ENCODE assay signal across 2 cellular contexts in the genomic region with DNA sequence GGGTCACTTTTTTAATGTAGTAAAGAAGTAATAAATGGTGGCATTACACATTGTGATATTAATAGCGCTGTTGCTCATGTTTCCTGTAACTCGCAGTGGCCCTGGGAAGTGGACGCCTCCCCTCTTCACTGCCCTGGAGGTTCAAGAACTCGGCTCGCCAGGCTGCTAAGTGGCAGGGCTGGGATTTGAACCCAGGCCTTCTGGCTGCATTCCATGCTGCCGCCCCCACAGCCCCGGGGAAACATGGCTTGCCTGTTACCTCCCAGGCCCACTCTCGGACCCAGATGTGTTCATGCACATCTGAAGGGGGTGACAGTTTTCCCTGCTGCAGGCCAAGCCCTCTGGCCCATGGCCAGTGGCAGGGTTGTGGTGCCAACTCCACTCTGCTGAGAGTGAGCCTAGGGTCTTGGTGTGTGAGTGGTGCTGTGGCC.
TF ChIP-seq lines count a peak whose summit lies in the region.

No MANE protein-coding gene starts in this region.

TF ChIP-seq in liver, 16 proteins besides CTCF, POLR2A, EP300 and RAD21:
- TF ChIP-seq TAF1 (conservative IDR thresholded peaks at IDR 0.05) (no peak), MAX (IDR thresholded peaks at IDR 0.05) (no peak), FOXA1 (IDR thresholded peaks at IDR 0.05) (no peak), FOXA2 (IDR thresholded peaks at IDR 0.05) (no peak)
- TF ChIP-seq, protein P1, sequence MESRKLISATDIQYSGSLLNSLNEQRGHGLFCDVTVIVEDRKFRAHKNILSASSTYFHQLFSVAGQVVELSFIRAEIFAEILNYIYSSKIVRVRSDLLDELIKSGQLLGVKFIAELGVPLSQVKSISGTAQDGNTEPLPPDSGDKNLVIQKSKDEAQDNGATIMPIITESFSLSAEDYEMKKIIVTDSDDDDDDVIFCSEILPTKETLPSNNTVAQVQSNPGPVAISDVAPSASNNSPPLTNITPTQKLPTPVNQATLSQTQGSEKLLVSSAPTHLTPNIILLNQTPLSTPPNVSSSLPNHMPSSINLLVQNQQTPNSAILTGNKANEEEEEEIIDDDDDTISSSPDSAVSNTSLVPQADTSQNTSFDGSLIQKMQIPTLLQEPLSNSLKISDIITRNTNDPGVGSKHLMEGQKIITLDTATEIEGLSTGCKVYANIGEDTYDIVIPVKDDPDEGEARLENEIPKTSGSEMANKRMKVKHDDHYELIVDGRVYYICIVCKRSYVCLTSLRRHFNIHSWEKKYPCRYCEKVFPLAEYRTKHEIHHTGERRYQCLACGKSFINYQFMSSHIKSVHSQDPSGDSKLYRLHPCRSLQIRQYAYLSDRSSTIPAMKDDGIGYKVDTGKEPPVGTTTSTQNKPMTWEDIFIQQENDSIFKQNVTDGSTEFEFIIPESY (IDR thresholded peaks at IDR 0.05): no peak
- TF ChIP-seq, protein P2, sequence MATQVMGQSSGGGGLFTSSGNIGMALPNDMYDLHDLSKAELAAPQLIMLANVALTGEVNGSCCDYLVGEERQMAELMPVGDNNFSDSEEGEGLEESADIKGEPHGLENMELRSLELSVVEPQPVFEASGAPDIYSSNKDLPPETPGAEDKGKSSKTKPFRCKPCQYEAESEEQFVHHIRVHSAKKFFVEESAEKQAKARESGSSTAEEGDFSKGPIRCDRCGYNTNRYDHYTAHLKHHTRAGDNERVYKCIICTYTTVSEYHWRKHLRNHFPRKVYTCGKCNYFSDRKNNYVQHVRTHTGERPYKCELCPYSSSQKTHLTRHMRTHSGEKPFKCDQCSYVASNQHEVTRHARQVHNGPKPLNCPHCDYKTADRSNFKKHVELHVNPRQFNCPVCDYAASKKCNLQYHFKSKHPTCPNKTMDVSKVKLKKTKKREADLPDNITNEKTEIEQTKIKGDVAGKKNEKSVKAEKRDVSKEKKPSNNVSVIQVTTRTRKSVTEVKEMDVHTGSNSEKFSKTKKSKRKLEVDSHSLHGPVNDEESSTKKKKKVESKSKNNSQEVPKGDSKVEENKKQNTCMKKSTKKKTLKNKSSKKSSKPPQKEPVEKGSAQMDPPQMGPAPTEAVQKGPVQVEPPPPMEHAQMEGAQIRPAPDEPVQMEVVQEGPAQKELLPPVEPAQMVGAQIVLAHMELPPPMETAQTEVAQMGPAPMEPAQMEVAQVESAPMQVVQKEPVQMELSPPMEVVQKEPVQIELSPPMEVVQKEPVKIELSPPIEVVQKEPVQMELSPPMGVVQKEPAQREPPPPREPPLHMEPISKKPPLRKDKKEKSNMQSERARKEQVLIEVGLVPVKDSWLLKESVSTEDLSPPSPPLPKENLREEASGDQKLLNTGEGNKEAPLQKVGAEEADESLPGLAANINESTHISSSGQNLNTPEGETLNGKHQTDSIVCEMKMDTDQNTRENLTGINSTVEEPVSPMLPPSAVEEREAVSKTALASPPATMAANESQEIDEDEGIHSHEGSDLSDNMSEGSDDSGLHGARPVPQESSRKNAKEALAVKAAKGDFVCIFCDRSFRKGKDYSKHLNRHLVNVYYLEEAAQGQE (IDR thresholded peaks at IDR 0.05): no peak

TF ChIP-seq in HepG2, 621 proteins besides CTCF, POLR2A, EP300 and RAD21:
- TF ChIP-seq ZNF547 (CRISPR knock-in tag; IDR thresholded peaks at IDR 0.05) (no peak), SOX6 (IDR thresholded peaks at IDR 0.05) (no peak), SOX6 (CRISPR knock-in tag; IDR thresholded peaks at IDR 0.05) (no peak), ZNF33A (CRISPR knock-in tag; IDR thresholded peaks at IDR 0.05; ENCODE audit: borderline replicate concordance) (no peak), ZNF382 (CRISPR knock-in tag; IDR thresholded peaks at IDR 0.05; ENCODE audit: borderline replicate concordance) (no peak), EEA1 (CRISPR knock-in tag; IDR thresholded peaks at IDR 0.05; ENCODE audit: borderline replicate concordance) (no peak), BRCA1 (CRISPR knock-in tag; IDR thresholded peaks at IDR 0.05) (no peak), ZNF557 (CRISPR knock-in tag; IDR thresholded peaks at IDR 0.05) (no peak), ERF (CRISPR knock-in tag; IDR thresholded peaks at IDR 0.05) (no peak), GPN1 (CRISPR knock-in tag; IDR thresholded peaks at IDR 0.05; ENCODE audit: borderline replicate concordance) (no peak), ZZZ3 (CRISPR knock-in tag; IDR thresholded peaks at IDR 0.05; ENCODE audit: borderline replicate concordance) (no peak), ZNF468 (CRISPR knock-in tag; IDR thresholded peaks at IDR 0.05) (no peak), SRSF4 (IDR thresholded peaks at IDR 0.05; ENCODE audit: low read depth, low read length, poor library complexity, severe bottlenecking) (no peak), CCDC6 (CRISPR knock-in tag; IDR thresholded peaks at IDR 0.05) (no peak), SIX1 (CRISPR knock-in tag; IDR thresholded peaks at IDR 0.05; ENCODE audit: borderline replicate concordance) (no peak), ZFP36L2 (CRISPR knock-in tag; IDR thresholded peaks at IDR 0.05) (no peak)
- TF ChIP-seq, protein P3, sequence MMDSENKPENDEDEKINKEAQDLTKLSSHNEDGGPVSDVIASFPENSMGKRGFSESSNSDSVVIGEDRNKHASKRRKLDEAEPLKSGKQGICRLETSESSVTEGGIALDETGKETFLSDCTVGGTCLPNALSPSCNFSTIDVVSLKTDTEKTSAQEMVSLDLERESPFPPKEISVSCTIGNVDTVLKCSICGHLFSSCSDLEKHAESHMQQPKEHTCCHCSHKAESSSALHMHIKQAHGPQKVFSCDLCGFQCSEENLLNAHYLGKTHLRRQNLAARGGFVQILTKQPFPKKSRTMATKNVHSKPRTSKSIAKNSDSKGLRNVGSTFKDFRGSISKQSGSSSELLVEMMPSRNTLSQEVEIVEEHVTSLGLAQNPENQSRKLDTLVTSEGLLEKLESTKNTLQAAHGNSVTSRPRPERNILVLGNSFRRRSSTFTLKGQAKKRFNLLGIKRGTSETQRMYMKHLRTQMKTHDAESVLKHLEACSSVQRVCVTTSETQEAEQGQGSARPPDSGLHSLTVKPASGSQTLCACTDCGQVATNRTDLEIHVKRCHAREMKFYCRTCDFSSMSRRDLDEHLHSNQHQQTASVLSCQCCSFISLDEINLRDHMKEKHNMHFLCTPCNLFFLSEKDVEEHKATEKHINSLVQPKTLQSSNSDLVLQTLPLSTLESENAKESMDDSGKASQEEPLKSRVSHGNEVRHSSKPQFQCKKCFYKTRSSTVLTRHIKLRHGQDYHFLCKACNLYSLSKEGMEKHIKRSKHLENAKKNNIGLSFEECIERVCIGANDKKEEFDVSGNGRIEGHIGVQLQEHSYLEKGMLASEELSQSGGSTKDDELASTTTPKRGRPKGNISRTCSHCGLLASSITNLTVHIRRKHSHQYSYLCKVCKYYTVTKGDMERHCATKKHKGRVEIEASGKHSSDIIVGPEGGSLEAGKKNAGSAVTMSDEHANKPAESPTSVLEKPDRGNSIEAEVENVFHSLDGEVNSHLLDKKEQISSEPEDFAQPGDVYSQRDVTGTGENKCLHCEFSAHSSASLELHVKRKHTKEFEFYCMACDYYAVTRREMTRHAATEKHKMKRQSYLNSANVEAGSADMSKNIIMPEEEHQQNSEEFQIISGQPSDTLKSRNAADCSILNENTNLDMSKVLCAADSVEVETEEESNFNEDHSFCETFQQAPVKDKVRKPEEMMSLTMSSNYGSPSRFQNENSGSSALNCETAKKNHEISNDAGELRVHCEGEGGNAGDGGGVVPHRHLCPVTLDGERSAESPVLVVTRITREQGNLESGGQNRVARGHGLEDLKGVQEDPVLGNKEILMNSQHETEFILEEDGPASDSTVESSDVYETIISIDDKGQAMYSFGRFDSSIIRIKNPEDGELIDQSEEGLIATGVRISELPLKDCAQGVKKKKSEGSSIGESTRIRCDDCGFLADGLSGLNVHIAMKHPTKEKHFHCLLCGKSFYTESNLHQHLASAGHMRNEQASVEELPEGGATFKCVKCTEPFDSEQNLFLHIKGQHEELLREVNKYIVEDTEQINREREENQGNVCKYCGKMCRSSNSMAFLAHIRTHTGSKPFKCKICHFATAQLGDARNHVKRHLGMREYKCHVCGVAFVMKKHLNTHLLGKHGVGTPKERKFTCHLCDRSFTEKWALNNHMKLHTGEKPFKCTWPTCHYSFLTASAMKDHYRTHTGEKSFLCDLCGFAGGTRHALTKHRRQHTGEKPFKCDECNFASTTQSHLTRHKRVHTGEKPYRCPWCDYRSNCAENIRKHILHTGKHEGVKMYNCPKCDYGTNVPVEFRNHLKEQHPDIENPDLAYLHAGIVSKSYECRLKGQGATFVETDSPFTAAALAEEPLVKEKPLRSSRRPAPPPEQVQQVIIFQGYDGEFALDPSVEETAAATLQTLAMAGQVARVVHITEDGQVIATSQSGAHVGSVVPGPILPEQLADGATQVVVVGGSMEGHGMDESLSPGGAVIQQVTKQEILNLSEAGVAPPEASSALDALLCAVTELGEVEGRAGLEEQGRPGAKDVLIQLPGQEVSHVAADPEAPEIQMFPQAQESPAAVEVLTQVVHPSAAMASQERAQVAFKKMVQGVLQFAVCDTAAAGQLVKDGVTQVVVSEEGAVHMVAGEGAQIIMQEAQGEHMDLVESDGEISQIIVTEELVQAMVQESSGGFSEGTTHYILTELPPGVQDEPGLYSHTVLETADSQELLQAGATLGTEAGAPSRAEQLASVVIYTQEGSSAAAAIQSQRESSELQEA (CRISPR knock-in tag; IDR thresholded peaks at IDR 0.05; ENCODE audit: not compliant biosample characterization): no peak
- TF ChIP-seq, protein P4, sequence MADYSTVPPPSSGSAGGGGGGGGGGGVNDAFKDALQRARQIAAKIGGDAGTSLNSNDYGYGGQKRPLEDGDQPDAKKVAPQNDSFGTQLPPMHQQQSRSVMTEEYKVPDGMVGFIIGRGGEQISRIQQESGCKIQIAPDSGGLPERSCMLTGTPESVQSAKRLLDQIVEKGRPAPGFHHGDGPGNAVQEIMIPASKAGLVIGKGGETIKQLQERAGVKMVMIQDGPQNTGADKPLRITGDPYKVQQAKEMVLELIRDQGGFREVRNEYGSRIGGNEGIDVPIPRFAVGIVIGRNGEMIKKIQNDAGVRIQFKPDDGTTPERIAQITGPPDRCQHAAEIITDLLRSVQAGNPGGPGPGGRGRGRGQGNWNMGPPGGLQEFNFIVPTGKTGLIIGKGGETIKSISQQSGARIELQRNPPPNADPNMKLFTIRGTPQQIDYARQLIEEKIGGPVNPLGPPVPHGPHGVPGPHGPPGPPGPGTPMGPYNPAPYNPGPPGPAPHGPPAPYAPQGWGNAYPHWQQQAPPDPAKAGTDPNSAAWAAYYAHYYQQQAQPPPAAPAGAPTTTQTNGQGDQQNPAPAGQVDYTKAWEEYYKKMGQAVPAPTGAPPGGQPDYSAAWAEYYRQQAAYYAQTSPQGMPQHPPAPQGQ (CRISPR knock-in tag; IDR thresholded peaks at IDR 0.05; ENCODE audit: borderline replicate concordance): no peak
- TF ChIP-seq, protein P5, sequence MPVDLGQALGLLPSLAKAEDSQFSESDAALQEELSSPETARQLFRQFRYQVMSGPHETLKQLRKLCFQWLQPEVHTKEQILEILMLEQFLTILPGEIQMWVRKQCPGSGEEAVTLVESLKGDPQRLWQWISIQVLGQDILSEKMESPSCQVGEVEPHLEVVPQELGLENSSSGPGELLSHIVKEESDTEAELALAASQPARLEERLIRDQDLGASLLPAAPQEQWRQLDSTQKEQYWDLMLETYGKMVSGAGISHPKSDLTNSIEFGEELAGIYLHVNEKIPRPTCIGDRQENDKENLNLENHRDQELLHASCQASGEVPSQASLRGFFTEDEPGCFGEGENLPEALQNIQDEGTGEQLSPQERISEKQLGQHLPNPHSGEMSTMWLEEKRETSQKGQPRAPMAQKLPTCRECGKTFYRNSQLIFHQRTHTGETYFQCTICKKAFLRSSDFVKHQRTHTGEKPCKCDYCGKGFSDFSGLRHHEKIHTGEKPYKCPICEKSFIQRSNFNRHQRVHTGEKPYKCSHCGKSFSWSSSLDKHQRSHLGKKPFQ (CRISPR knock-in tag; IDR thresholded peaks at IDR 0.05; ENCODE audit: insufficient replicate concordance): no peak
